20 cellular contexts compared by ENCODE assay signal in genomic region chr10:126390324-126390723, GRCh38.
"Had no signal": no experiment of that assay in that cellular context is flagged by ENCODE, and none has a peak within 500 bp of the region (broad histone marks: within the 10 kb centered on the region; RNA-seq: fewer than 3 reads in every experiment).

No MANE protein-coding gene starts in this region.

- H3K27ac Mint-ChIP-seq: activated CD4-positive, alpha-beta memory T cell treated with anti-CD3 and anti-CD28 coated beads, Interleukin-2, amount 10 ng/mL, durations not matched to agents 7 days and 5 days; activated naive CD4-positive, alpha-beta T cell treated with anti-CD3 and anti-CD28 coated beads, Interleukin-2, amount 50 U/mL, for 24 hours; stimulated activated naive B cell treated with anti-CD40 and anti-IgM and Interleukin-4, amounts not matched to agents 10 μg/mL and 1 μg/mL and 100 μg/mL, for 72 hours; T-cell had no signal

- H3K9ac ChIP-seq: SK-N-SH had no signal

- H3K4me3 Mint-ChIP-seq: activated CD4-positive, alpha-beta memory T cell treated with anti-CD3 and anti-CD28 coated beads, Interleukin-2, amount 10 ng/mL, durations not matched to agents 7 days and 5 days; activated naive CD4-positive, alpha-beta T cell treated with anti-CD3 and anti-CD28 coated beads, Interleukin-2, amount 50 U/mL, for 24 hours; activated T-cell treated with anti-CD3 and anti-CD28 coated beads, Interleukin-2, amount 50 U/mL, for 4 hours; stimulated activated naive B cell treated with anti-CD40 and anti-IgM and Interleukin-4, amounts not matched to agents 10 μg/mL and 1 μg/mL and 100 μg/mL, for 72 hours; T-cell had no signal

- H3K9me2 ChIP-seq: SK-N-SH had no signal

- H3K4me3 ChIP-seq: adrenal gland, gastrocnemius medialis, heart left ventricle, left lung, sigmoid colon, spleen, tibial artery, uterus had no signal

- H3K4me2 ChIP-seq: SK-N-SH had no signal

- H3K27me3 ChIP-seq: tibial artery, uterus had no signal

- H3K36me3 ChIP-seq: adrenal gland, gastrocnemius medialis, heart left ventricle, left lung, sigmoid colon, spleen, tibial artery, uterus had no signal

- H3K9me3 Mint-ChIP-seq: activated T-cell treated with anti-CD3 and anti-CD28 coated beads, Interleukin-2, amount 50 U/mL, for 4 hours had no signal

- ATAC-seq: activated T-cell treated with anti-CD3 and anti-CD28 coated beads, Interleukin-2, amount 50 U/mL, for 4 hours; gastrocnemius medialis; stimulated activated naive B cell treated with anti-CD40 and anti-IgM and Interleukin-4, amounts not matched to agents 10 μg/mL and 1 μg/mL and 100 μg/mL, for 72 hours had no signal

- DNase-seq: activated CD4-positive, alpha-beta memory T cell treated with anti-CD3 and anti-CD28 coated beads, Interleukin-2, amount 10 ng/mL, durations not matched to agents 7 days and 5 days; activated CD4-positive, alpha-beta T cell treated with anti-CD3 and anti-CD28 coated beads for 48 hours; activated CD4-positive, CD25-positive, alpha-beta regulatory T cell; activated effector memory CD4-positive, alpha-beta T cell treated with anti-CD3 and anti-CD28 coated beads, Interleukin-2, amount 50 U/mL, for 16 hours; activated T-cell treated with anti-CD3 and anti-CD28 coated beads, Interleukin-2, amount 50 U/mL, for 4 hours; gastrocnemius medialis; heart left ventricle; left lung; posterior cingulate gyrus; SK-N-SH; spleen; stimulated activated CD4-positive, alpha-beta T cell treated with anti-CD3 and anti-CD28 coated beads, Interleukin-4, amount 100 ng/mL, for 4 hours; stimulated activated naive B cell treated with anti-CD40 and anti-IgM and Interleukin-4, amounts not matched to agents 10 μg/mL and 1 μg/mL and 100 μg/mL, for 72 hours; T-cell; T-helper 9 cell; tibial artery; uterus had no signal

- H3K36me3 Mint-ChIP-seq: T-cell had no signal

- H3K27ac ChIP-seq: adrenal gland, gastrocnemius medialis, heart left ventricle, spleen, uterus had no signal

- H3K9me3 ChIP-seq: adrenal gland, gastrocnemius medialis, heart left ventricle, left lung, sigmoid colon, SK-N-SH, tibial artery, uterus had no signal
